9 cellular contexts compared by ENCODE assay signal in genomic region chr19:56309511-56310185, GRCh38. TPM values are rescaled to one million over a fixed set of nuclear protein-coding genes. Genes with fewer than 3 reads are reported as not detected.
DNase-seq lines count a peak whose midpoint lies in the region; ATAC-seq and TF ChIP-seq lines count a peak whose summit lies in the region.
"Had no signal": no experiment of that assay in that cellular context is flagged by ENCODE, and none has a peak within 500 bp of the region (broad histone marks: within the 10 kb centered on the region; RNA-seq: fewer than 3 reads in every experiment).

No MANE protein-coding gene starts in this region.

- H3K36me3 Mint-ChIP-seq in stimulated activated memory B cell treated with anti-CD40 and anti-IgM and Interleukin-4, amounts not matched to agents 10 μg/mL and 1 μg/mL and 100 μg/mL, for 72 hours, result peaks cover 56% of the 10 kb centered on the region

- no peak overlapping the region for H3K9ac ChIP-seq in HCT116 (ENCODE audit: low read length)
- H3K9ac ChIP-seq in OCI-LY1 (ENCODE audit: low read length), result no peak overlapping the region

- H3K9me3 Mint-ChIP-seq in stimulated activated memory B cell treated with anti-CD40 and anti-IgM and Interleukin-4, amounts not matched to agents 10 μg/mL and 1 μg/mL and 100 μg/mL, for 72 hours, result no peaks in the 10 kb centered on the region

- H3K4me3 Mint-ChIP-seq in stimulated activated memory B cell treated with anti-CD40 and anti-IgM and Interleukin-4, amounts not matched to agents 10 μg/mL and 1 μg/mL and 100 μg/mL, for 72 hours, result no peak overlapping the region

- no peaks in the 10 kb centered on the region for H4K20me1 ChIP-seq in HCT116 (ENCODE audit: insufficient read depth)
- no peaks in the 10 kb centered on the region for H4K20me1 ChIP-seq in OCI-LY1 (ENCODE audit: insufficient read depth, low read length)

- H3K9me2 ChIP-seq in HCT116 (ENCODE audit: insufficient read depth) (no peaks in the 10 kb centered on the region), OCI-LY1 (ENCODE audit: low read depth, low read length) (no peaks in the 10 kb centered on the region)

- RAD21 ChIA-PET in HCT116 (lab: Charles Lee; ENCODE audit: low non-redundant PET in 1 of 2, low total read pairs in 2 of 2, uncharacterized antibody in 2 of 2, unreplicated experiment in 2 of 2), result interaction anchor here in 1 of 2 experiments (1.0 kb wide), 1 partner anchor 57 kb away, joined by 8 read pairs; no protein-coding TSS in a partner anchor

- H3K27me3 Mint-ChIP-seq in stimulated activated memory B cell treated with anti-CD40 and anti-IgM and Interleukin-4, amounts not matched to agents 10 μg/mL and 1 μg/mL and 100 μg/mL, for 72 hours, result no peaks in the 10 kb centered on the region

- no peaks in the 10 kb centered on the region for H3K27me3 ChIP-seq in HCT116 (ENCODE audit: insufficient read depth, low read length)
- H3K27me3 ChIP-seq in OCI-LY1 (ENCODE audit: insufficient read depth, low read length), result no peaks in the 10 kb centered on the region
- no peaks in the 10 kb centered on the region for H3K27me3 ChIP-seq in psoas muscle (ENCODE audit: insufficient read depth in 3 of 3, low read length in 2 of 3)
- H3K27me3 ChIP-seq: ovary had no signal

- H3K9me3 ChIP-seq in HCT116 (ENCODE audit: control insufficient read depth in 1 of 2, insufficient read depth in 1 of 2, low read depth in 1 of 2, low read length in 2 of 2), result no peaks in the 10 kb centered on the region
- H3K9me3 ChIP-seq in OCI-LY1 (ENCODE audit: low read length), result no peaks in the 10 kb centered on the region
- no peaks in the 10 kb centered on the region for H3K9me3 ChIP-seq in psoas muscle
- H3K9me3 ChIP-seq: ovary had no signal

- peaks cover 19% of the 10 kb centered on the region for H3K4me1 Mint-ChIP-seq in stimulated activated memory B cell treated with anti-CD40 and anti-IgM and Interleukin-4, amounts not matched to agents 10 μg/mL and 1 μg/mL and 100 μg/mL, for 72 hours

- H3K36me3 ChIP-seq in HCT116 (ENCODE audit: control insufficient read depth in 1 of 2, insufficient read depth in 2 of 2, low read length in 2 of 2), result peaks cover 0 to 3% of the 10 kb centered on the region in 2 experiments; a peak in 3 of 4 replicates
- peaks cover 26% of the 10 kb centered on the region for H3K36me3 ChIP-seq in OCI-LY1 (ENCODE audit: insufficient read depth, low read length)
- peaks cover 3 to 42% of the 10 kb centered on the region in 2 donors for H3K36me3 ChIP-seq in psoas muscle (ENCODE audit: insufficient read depth in 1 of 2, low read depth in 1 of 2)
- H3K36me3 ChIP-seq: ovary had no signal

- H3K27ac Mint-ChIP-seq in stimulated activated memory B cell treated with anti-CD40 and anti-IgM and Interleukin-4, amounts not matched to agents 10 μg/mL and 1 μg/mL and 100 μg/mL, for 72 hours, result no peak overlapping the region

- WGBS in psoas muscle, 3 donors, result 74 to 84% (median 75%) methylated on average over 11 of the region's 11 CpGs

- H2AFZ ChIP-seq in HCT116 (ENCODE audit: low read depth, low read length, poor library complexity, severe bottlenecking) (no peak overlapping the region), OCI-LY1 (ENCODE audit: low read length) (no peak overlapping the region)

- DNase-seq in HCT116 (ENCODE audit: low read depth, low spot score) (peak; percentile 56), activated T-cell treated with anti-CD3 and anti-CD28 coated beads for 48 hours (ENCODE audit: low read depth) (peak; percentile 68), fibroblast of the aortic adventitia (ENCODE audit: low read depth) (peak; percentile 7), psoas muscle (peak; percentile 24 to 65), T1000 (lab: John Stamatoyannopoulos, UW) (no peak)

- H3K4me1 ChIP-seq in HCT116 (ENCODE audit: control insufficient read depth in 1 of 2, insufficient read depth in 2 of 2, low read length in 2 of 2) (peaks cover 0 to 9% of the 10 kb centered on the region in 2 experiments; a peak in 2 of 4 replicates), OCI-LY1 (ENCODE audit: insufficient read depth, low read length, severe bottlenecking) (peaks cover 7% of the 10 kb centered on the region), psoas muscle (peaks cover 6% of the 10 kb centered on the region)

- TF ChIP-seq CTCF in C4-2B (conservative IDR thresholded peaks at IDR 0.05) (peak; percentile 97), HCT116 (IDR thresholded peaks at IDR 0.05 in 2 of 3, conservative IDR thresholded peaks at IDR 0.05 in 1 of 3; ENCODE audit: borderline replicate concordance in 1 of 3, insufficient read depth in 1 of 3, low read depth in 2 of 3, low read length in 2 of 3) (peak; percentile 99 to 100 (median 100)), OCI-LY1 (IDR thresholded peaks at IDR 0.05; ENCODE audit: low read length) (peak; percentile 100), fibroblast of the aortic adventitia (IDR thresholded peaks at IDR 0.05; ENCODE audit: insufficient read depth, low read length) (peak; percentile 59), psoas muscle (IDR thresholded peaks at IDR 0.05) (peak; percentile 36)

- no peak for TF ChIP-seq POLR2A in HCT116 (IDR thresholded peaks at IDR 0.05; ENCODE audit: borderline replicate concordance, extremely low read depth, insufficient read depth, insufficient read length)

- BruUV-seq in HCT116 (replicated peaks; lab: Mats Ljungman, UMichigan), result no TSS peak

- TF ChIP-seq RAD21 in HCT116 (IDR thresholded peaks at IDR 0.05; ENCODE audit: low read depth), result peak; percentile 57; the same call in 1 of the 2 replicates

- H3K4me3 ChIP-seq in HCT116 (replicated peaks in 1 of 2; ENCODE audit: low read depth in 1 of 2, low read length in 2 of 2), result no peak overlapping the region
- no peak overlapping the region for H3K4me3 ChIP-seq in OCI-LY1 (ENCODE audit: low read depth, low read length, poor library complexity, severe bottlenecking)
- H3K4me3 ChIP-seq in fibroblast of the aortic adventitia (ENCODE audit: low read depth, low read length), result no peak overlapping the region
- no peak overlapping the region for H3K4me3 ChIP-seq in psoas muscle
- H3K4me3 ChIP-seq: ovary had no signal

- no peaks in the 10 kb centered on the region; the same call in 1 of the 2 replicates for H3K79me2 ChIP-seq in HCT116 (ENCODE audit: insufficient read depth, low read length)
- no peaks in the 10 kb centered on the region for H3K79me2 ChIP-seq in OCI-LY1 (ENCODE audit: insufficient read depth, low read length)

- H3F3A ChIP-seq in OCI-LY1 (ENCODE audit: insufficient read depth, low read length), result no peaks in the 10 kb centered on the region

- CTCF ChIA-PET in HCT116 (lab: Charles Lee), result interaction anchor here (0.6 to 2.7 kb wide), 24 partner anchors 9 to 243 kb away, joined by 3 to 55 read pairs (median 4); partner anchors contain the start of gene ZNF787

- ATAC-seq in HCT116 (peak; percentile 91), psoas muscle (no peak)
- ATAC-seq in stimulated activated memory B cell treated with anti-CD40 and anti-IgM and Interleukin-4, amounts not matched to agents 10 μg/mL and 1 μg/mL and 100 μg/mL, for 72 hours, result no peak

- intact Hi-C loops in HCT116 (cut with micrococcal nuclease) (loop anchor here (5.0 kb wide), 1 partner anchor 57 kb away; no protein-coding TSS in a partner anchor), psoas muscle (cut with DNase I) (no loop called here)

- H3K4me2 ChIP-seq in HCT116 (ENCODE audit: low read length) (no peak overlapping the region), OCI-LY1 (ENCODE audit: low read length) (no peak overlapping the region)

- POLR2A ChIA-PET in HCT116 (lab: Charles Lee), result interaction anchor here (1.0 kb wide), 1 partner anchor 57 kb away, joined by 4 read pairs; no protein-coding TSS in a partner anchor

- no peak overlapping the region for H3K27ac ChIP-seq in C4-2B
- H3K27ac ChIP-seq in HCT116 (ENCODE audit: low read depth, low read length), result no peak overlapping the region
- no peak overlapping the region for H3K27ac ChIP-seq in OCI-LY1 (ENCODE audit: low read depth, low read length, poor library complexity, severe bottlenecking)
- H3K27ac ChIP-seq in psoas muscle, result no peak overlapping the region
- H3K27ac ChIP-seq: ovary had no signal

TF ChIP-seq in HCT116, 20 proteins besides CTCF, POLR2A, EP300 and RAD21 (continues in another document):
- TF ChIP-seq EZH2phosphoT487 (IDR thresholded peaks at IDR 0.05; ENCODE audit: borderline replicate concordance) (no peak), CBX3 (IDR thresholded peaks at IDR 0.05; ENCODE audit: low read depth) (no peak), EGR1 (IDR thresholded peaks at IDR 0.05; ENCODE audit: low read depth) (no peak), REST (IDR thresholded peaks at IDR 0.05; ENCODE audit: low read depth) (no peak), EZH2 (IDR thresholded peaks at IDR 0.05) (no peak)

RNA-seq across cellular contexts. Expression of gene ZSCAN5A, which starts 5.0 kb away (rescaled TPM):
- total RNA-seq in HCT116 (2021; ENCODE audit: unreplicated experiment) (9.2 TPM), fibroblast of the aortic adventitia (ENCODE audit: low replicate concordance) (6.1 and 9.6 TPM in 2 replicates), psoas muscle (10 to 100 TPM in 3 of 4 donors, 1 to 10 TPM in 1; 9.1 to 16.3 (median 10.9) TPM)
- 6.1 and 7.3 TPM in 2 replicates for polyA plus RNA-seq in HCT116 (2012)
- polyA plus RNA-seq in psoas muscle, result 10 to 100 TPM in 1 of 3 donors, 1 to 10 TPM in 2; 3.8 to 13.1 (median 9.9) TPM

RNA-seq across cellular contexts. Expression of gene EDDM13, which starts 37.1 kb away (rescaled TPM):
- total RNA-seq in HCT116 (2021; ENCODE audit: unreplicated experiment) (not detected), fibroblast of the aortic adventitia (ENCODE audit: low replicate concordance) (not detected in 2 replicates), psoas muscle (under 1 TPM in 1 of 4 donors, not detected in 3; 0.62 TPM)
- not detected in 2 replicates for polyA plus RNA-seq in HCT116 (2012)
- not detected for polyA plus RNA-seq in psoas muscle
- total RNA-seq: ovary had no signal

Comparison
In these comparisons a context has a peak if more than half of its experiments do, and no peak if none do; other contexts are left out.
1. CTCF ChIP-seq: peak in every context shown above with its lines; median percentile 100 in HCT116; 100 in OCI-LY1; 97 in C4-2B; 59 in fibroblast of the aortic adventitia; 36 in psoas muscle.